8 cellular contexts compared by ENCODE assay signal in genomic region chr22:50740714-50741113, GRCh38. TPM values are rescaled to one million over a fixed set of nuclear protein-coding genes. Genes with fewer than 3 reads are reported as not detected.
"Had no signal": no experiment of that assay in that cellular context is flagged by ENCODE, and none has a peak within 500 bp of the region (broad histone marks: within the 10 kb centered on the region; RNA-seq: fewer than 3 reads in every experiment).

No MANE protein-coding gene starts in this region.

RNA-seq across cellular contexts. Expression of gene ACR, which starts 2.7 kb away (rescaled TPM):
- total RNA-seq: kidney epithelial cell, mononuclear cell, natural killer cell, occipital lobe, osteocyte, suprapubic skin, thoracic aorta had no signal
- polyA plus RNA-seq: smooth muscle cell had no signal
